Comparison of ENCODE assay signal across 8 cellular contexts in genomic region chr20:63709149-63709527, GRCh38. TPM values are rescaled to one million over a fixed set of nuclear protein-coding genes. Genes with fewer than 3 reads are reported as not detected.
DNase-seq lines count a peak whose midpoint lies in the region; ATAC-seq and TF ChIP-seq lines count a peak whose summit lies in the region.

No MANE protein-coding gene starts in this region.

- peaks cover 100% of the 10 kb centered on the region for H3K36me3 Mint-ChIP-seq in dendritic cell treated with granulocyte-macrophage colony-stimulating factor and Interleukin-4, amounts not matched to agents 40 ng/mL and 50 ng/mL, for 4 days (ENCODE audit: low read depth)
- peaks cover 56% of the 10 kb centered on the region for H3K36me3 Mint-ChIP-seq in nephron progenitor cell (ENCODE audit: low read depth)

- H3K79me2 ChIP-seq in Karpas-422 (ENCODE audit: low read length), result peaks cover 73% of the 10 kb centered on the region

- ATAC-seq in GM19351 (IDR thresholded peaks at IDR 0.05; ENCODE audit: unreplicated experiment) (no peak), HG03469 (IDR thresholded peaks at IDR 0.05; ENCODE audit: unreplicated experiment) (no peak)

- intact Hi-C loops in dendritic cell treated with granulocyte-macrophage colony-stimulating factor and Interleukin-4, amounts not matched to agents 40 ng/mL and 50 ng/mL, for 4 days (cut with micrococcal nuclease), result no loop called here

- H3K27ac Mint-ChIP-seq in dendritic cell treated with granulocyte-macrophage colony-stimulating factor and Interleukin-4, amounts not matched to agents 40 ng/mL and 50 ng/mL, for 4 days, result peak overlapping the region; percentile 85
- no peak overlapping the region for H3K27ac Mint-ChIP-seq in nephron progenitor cell

- no peaks in the 10 kb centered on the region for H3K27me3 Mint-ChIP-seq in dendritic cell treated with granulocyte-macrophage colony-stimulating factor and Interleukin-4, amounts not matched to agents 40 ng/mL and 50 ng/mL, for 4 days
- H3K27me3 Mint-ChIP-seq in nephron progenitor cell (ENCODE audit: low read depth, poor library complexity), result no peaks in the 10 kb centered on the region

- H3K9ac ChIP-seq in BLaER1 (peak overlapping the region; percentile 93), Karpas-422 (ENCODE audit: low read length) (peak overlapping the region; percentile 94)

- H3K4me1 Mint-ChIP-seq in dendritic cell treated with granulocyte-macrophage colony-stimulating factor and Interleukin-4, amounts not matched to agents 40 ng/mL and 50 ng/mL, for 4 days (ENCODE audit: low read depth), result peaks cover 58% of the 10 kb centered on the region
- peaks cover 23% of the 10 kb centered on the region for H3K4me1 Mint-ChIP-seq in nephron progenitor cell

- peak overlapping the region; percentile 82 for H3K4me3 Mint-ChIP-seq in dendritic cell treated with granulocyte-macrophage colony-stimulating factor and Interleukin-4, amounts not matched to agents 40 ng/mL and 50 ng/mL, for 4 days
- peak overlapping the region; percentile 87 for H3K4me3 Mint-ChIP-seq in nephron progenitor cell

- H3K4me3 ChIP-seq in BLaER1 (peak overlapping the region; percentile 97), Karpas-422 (ENCODE audit: low read length) (peak overlapping the region; percentile 97)

- H3K9me2 ChIP-seq in Karpas-422 (replicated peaks; ENCODE audit: insufficient read depth, low read length), result no peaks in the 10 kb centered on the region

- TF ChIP-seq CTCF in nephron progenitor cell (IDR thresholded peaks at IDR 0.05), result no peak

- H2AFZ ChIP-seq in Karpas-422 (ENCODE audit: low read length), result no peak overlapping the region

- H3K27ac ChIP-seq in BLaER1 (0 out of 2 replicates have a peak overlapping the region, but pooled peaks have one; percentile 86), Karpas-422 (ENCODE audit: low read length) (no peak overlapping the region)

- H3K4me1 ChIP-seq in BLaER1 (peaks cover 44% of the 10 kb centered on the region), Karpas-422 (ENCODE audit: low read length) (peaks cover 20% of the 10 kb centered on the region)

- no peak for DNase-seq in Karpas-422
- DNase-seq in nephron progenitor cell, result no peak
- DNase-seq in Kasumi-1 (lab: John Stamatoyannopoulos, UW), result no peak
- no peak for DNase-seq in epidermal melanocyte (ENCODE audit: insufficient read length, low spot score)

- H3K9me3 Mint-ChIP-seq in dendritic cell treated with granulocyte-macrophage colony-stimulating factor and Interleukin-4, amounts not matched to agents 40 ng/mL and 50 ng/mL, for 4 days, result peaks cover 7% of the 10 kb centered on the region
- peaks cover 33% of the 10 kb centered on the region for H3K9me3 Mint-ChIP-seq in nephron progenitor cell

- H3K9me3 ChIP-seq in BLaER1 (peaks cover 9% of the 10 kb centered on the region), Karpas-422 (ENCODE audit: low read length) (no peaks in the 10 kb centered on the region)

- peak overlapping the region; percentile 97 for H3K4me2 ChIP-seq in BLaER1
- peak overlapping the region; percentile 94 for H3K4me2 ChIP-seq in Karpas-422 (ENCODE audit: low read depth, low read length, poor library complexity, severe bottlenecking)

- H3K27me3 ChIP-seq in BLaER1 (no peaks in the 10 kb centered on the region), Karpas-422 (ENCODE audit: low read length) (no peaks in the 10 kb centered on the region)

- peaks cover 81% of the 10 kb centered on the region for H3K36me3 ChIP-seq in BLaER1
- peaks cover 44% of the 10 kb centered on the region for H3K36me3 ChIP-seq in Karpas-422 (ENCODE audit: insufficient read depth, low read length)

- H4K20me1 ChIP-seq in BLaER1 (peaks cover 71% of the 10 kb centered on the region), Karpas-422 (ENCODE audit: insufficient read depth, low read depth, low read length) (peaks cover 13% of the 10 kb centered on the region; the same call in 1 of the 2 replicates)

RNA-seq across cellular contexts. Expression of gene ZGPAT, which starts 1.3 kb away (rescaled TPM):
- 12.2 and 33.6 TPM in 2 replicates for total RNA-seq in Karpas-422 (2014; rRNA removed; shearing (Covaris generic); ENCODE audit: low replicate concordance)

RNA-seq across cellular contexts. Expression of gene ARFRP1, which starts 1.4 kb away (rescaled TPM):
- 15.1 and 30.2 TPM in 2 replicates for total RNA-seq in Karpas-422 (2014; rRNA removed; shearing (Covaris generic); ENCODE audit: low replicate concordance)

RNA-seq across cellular contexts. Expression of gene TNFRSF6B, which starts 12.7 kb away (rescaled TPM):
- total RNA-seq in Karpas-422 (2014; rRNA removed; shearing (Covaris generic); ENCODE audit: low replicate concordance), result 2.5 and 4.6 TPM in 2 replicates

RNA-seq across cellular contexts. Expression of gene LIME1, which starts 27.3 kb away (rescaled TPM):
- 3.4 and 9.8 TPM in 2 replicates for total RNA-seq in Karpas-422 (2014; rRNA removed; shearing (Covaris generic); ENCODE audit: low replicate concordance)

RNA-seq across cellular contexts. Expression of gene SLC2A4RG, which starts 30.4 kb away (rescaled TPM):
- 18.6 and 37.9 TPM in 2 replicates for total RNA-seq in Karpas-422 (2014; rRNA removed; shearing (Covaris generic); ENCODE audit: low replicate concordance)
